ENCODE assay signal across 1 cellular context in genomic region chr3:188061133-188061532, GRCh38.
TF ChIP-seq lines count a peak whose summit lies in the region.

No MANE protein-coding gene starts in this region.

TF ChIP-seq in GM23338, 12 proteins besides CTCF, POLR2A, EP300 and RAD21 (continued from another document):
- TF ChIP-seq ZNF462 (CRISPR knock-in tag; IDR thresholded peaks at IDR 0.05) (no peak), EZH2phosphoT487 (IDR thresholded peaks at IDR 0.05; ENCODE audit: unreplicated experiment) (no peak), NANOG (IDR thresholded peaks at IDR 0.05; ENCODE audit: borderline replicate concordance) (no peak), ZNF114 (CRISPR knock-in tag; IDR thresholded peaks at IDR 0.05) (no peak), JUNB (IDR thresholded peaks at IDR 0.05; ENCODE audit: unreplicated experiment) (no peak), REST (IDR thresholded peaks at IDR 0.05; ENCODE audit: unreplicated experiment) (no peak), EZH2 (IDR thresholded peaks at IDR 0.05; ENCODE audit: low read depth, unreplicated experiment) (no peak), STAT1 (IDR thresholded peaks at IDR 0.05; ENCODE audit: unreplicated experiment) (no peak), ZNF331 (CRISPR knock-in tag; IDR thresholded peaks at IDR 0.05; ENCODE audit: low read depth) (no peak)
